8 cellular contexts compared by ENCODE assay signal in genomic region chr14:35883677-35884293, GRCh38. TPM values are rescaled to one million over a fixed set of nuclear protein-coding genes. Genes with fewer than 3 reads are reported as not detected.
A peak's percentile ranks its signal among the peaks of the same experiment; 100 is the strongest.
DNase-seq lines count a peak whose midpoint lies in the region; ATAC-seq and TF ChIP-seq lines count a peak whose summit lies in the region.
"Had no signal": no experiment of that assay in that cellular context is flagged by ENCODE, and none has a peak within 500 bp of the region (broad histone marks: within the 10 kb centered on the region; RNA-seq: fewer than 3 reads in every experiment).

No MANE protein-coding gene starts in this region.

- H3K4me1 ChIP-seq in naive thymus-derived CD4-positive, alpha-beta T cell (ENCODE audit: control insufficient read depth in 2 of 2, insufficient read depth in 2 of 2, low read length in 2 of 2): no peaks in the 10 kb centered on the region

- H3K27me3 Mint-ChIP-seq in naive thymus-derived CD4-positive, alpha-beta T cell: peaks cover 1 to 10% (median 9%) of the 10 kb centered on the region in 5 donors

- no peaks in the 10 kb centered on the region for H3K36me3 ChIP-seq in naive thymus-derived CD4-positive, alpha-beta T cell (ENCODE audit: control insufficient read depth in 2 of 3, insufficient read depth in 3 of 3, low read length in 3 of 3)

- H3K4me3 Mint-ChIP-seq in naive thymus-derived CD4-positive, alpha-beta T cell: no peak overlapping the region

- no peak overlapping the region for H3K27ac Mint-ChIP-seq in naive thymus-derived CD4-positive, alpha-beta T cell

- no peaks in the 10 kb centered on the region for H3K36me3 Mint-ChIP-seq in naive thymus-derived CD4-positive, alpha-beta T cell

- peaks cover 0 to 3% (median 0%) of the 10 kb centered on the region in 11 donors for H3K9me3 Mint-ChIP-seq in naive thymus-derived CD4-positive, alpha-beta T cell

- TF ChIP-seq CTCF in choroid plexus epithelial cell (conservative IDR thresholded peaks at IDR 0.05; ENCODE audit: low read depth, low read length): peak; percentile 86

- no peak overlapping the region for H3K4me3 ChIP-seq in choroid plexus epithelial cell (ENCODE audit: low read depth, low read length)
- H3K4me3 ChIP-seq in naive thymus-derived CD4-positive, alpha-beta T cell (ENCODE audit: low read length): no peak overlapping the region
- H3K4me3 ChIP-seq: skin epidermis had no signal

- POLR2A ChIA-PET in naive thymus-derived CD4-positive, alpha-beta T cell (lab: Charles Lee): no interaction called here

- CTCF ChIA-PET in naive thymus-derived CD4-positive, alpha-beta T cell (lab: Charles Lee): interaction anchor here (0.5 to 3.1 kb wide), 5 partner anchors 60 to 493 kb away, joined by 3 to 20 read pairs (median 4); no protein-coding TSS in a partner anchor

- ATAC-seq in naive thymus-derived CD4-positive, alpha-beta T cell: no peak
- ATAC-seq in GM19023 (IDR thresholded peaks at IDR 0.05; ENCODE audit: unreplicated experiment) (no peak), HG03442 (IDR thresholded peaks at IDR 0.05; ENCODE audit: unreplicated experiment) (no peak)

- H3K27me3 ChIP-seq in naive thymus-derived CD4-positive, alpha-beta T cell (ENCODE audit: control insufficient read depth in 2 of 2, insufficient read depth in 2 of 2, low read length in 2 of 2): no peaks in the 10 kb centered on the region

- intact Hi-C loops in naive thymus-derived CD4-positive, alpha-beta T cell (cut with micrococcal nuclease): loop anchor here (1.0 to 5.0 kb wide), 8 partner anchors 61 to 1059 kb away; no protein-coding TSS in a partner anchor

- no peaks in the 10 kb centered on the region for H3K4me1 Mint-ChIP-seq in naive thymus-derived CD4-positive, alpha-beta T cell

- no peak overlapping the region for H3K27ac ChIP-seq in naive thymus-derived CD4-positive, alpha-beta T cell (ENCODE audit: low read depth, low read length)
- H3K27ac ChIP-seq: skin epidermis had no signal

- no peaks in the 10 kb centered on the region for H3K9me3 ChIP-seq in naive thymus-derived CD4-positive, alpha-beta T cell (ENCODE audit: control insufficient read depth in 2 of 3, low read length in 3 of 3)

- peak; percentile 77 for DNase-seq in DMS79 treated with DMSO at 0.1 percent for 48 hours (lab: John Stamatoyannopoulos, UW)
- peak; percentile 25 for DNase-seq in HCEC 1CT
- DNase-seq in NCI-H82 treated with DMSO at 0.1 percent for 48 hours (lab: John Stamatoyannopoulos, UW; ENCODE audit: unreplicated experiment): peak; percentile 27
- peak; percentile 56 for DNase-seq in choroid plexus epithelial cell (ENCODE audit: low read depth)
- DNase-seq in naive thymus-derived CD4-positive, alpha-beta T cell: peak in 5 of 9 donors; percentile 14 to 32 (median 23)

RNA-seq across cellular contexts. Expression of gene BRMS1L, which starts 57.6 kb away (rescaled TPM):
- 1 to 10 TPM; 4.2 to 8.6 (median 5.8) TPM for total RNA-seq in naive thymus-derived CD4-positive, alpha-beta T cell
- 1 to 10 TPM; 3.6 to 3.9 TPM for polyA plus RNA-seq in naive thymus-derived CD4-positive, alpha-beta T cell

Comparison
In these comparisons a context has a peak if more than half of its experiments do, and no peak if none do; other contexts are left out.
1. DNase-seq: peak in every context shown above with its lines; median percentile 77 in DMS79 treated with DMSO at 0.1 percent for 48 hours; 56 in choroid plexus epithelial cell; 27 in NCI-H82 treated with DMSO at 0.1 percent for 48 hours; 25 in HCEC 1CT; 23 in naive thymus-derived CD4-positive, alpha-beta T cell.